ENCODE assay signal across 8 cellular contexts in the genomic region with DNA sequence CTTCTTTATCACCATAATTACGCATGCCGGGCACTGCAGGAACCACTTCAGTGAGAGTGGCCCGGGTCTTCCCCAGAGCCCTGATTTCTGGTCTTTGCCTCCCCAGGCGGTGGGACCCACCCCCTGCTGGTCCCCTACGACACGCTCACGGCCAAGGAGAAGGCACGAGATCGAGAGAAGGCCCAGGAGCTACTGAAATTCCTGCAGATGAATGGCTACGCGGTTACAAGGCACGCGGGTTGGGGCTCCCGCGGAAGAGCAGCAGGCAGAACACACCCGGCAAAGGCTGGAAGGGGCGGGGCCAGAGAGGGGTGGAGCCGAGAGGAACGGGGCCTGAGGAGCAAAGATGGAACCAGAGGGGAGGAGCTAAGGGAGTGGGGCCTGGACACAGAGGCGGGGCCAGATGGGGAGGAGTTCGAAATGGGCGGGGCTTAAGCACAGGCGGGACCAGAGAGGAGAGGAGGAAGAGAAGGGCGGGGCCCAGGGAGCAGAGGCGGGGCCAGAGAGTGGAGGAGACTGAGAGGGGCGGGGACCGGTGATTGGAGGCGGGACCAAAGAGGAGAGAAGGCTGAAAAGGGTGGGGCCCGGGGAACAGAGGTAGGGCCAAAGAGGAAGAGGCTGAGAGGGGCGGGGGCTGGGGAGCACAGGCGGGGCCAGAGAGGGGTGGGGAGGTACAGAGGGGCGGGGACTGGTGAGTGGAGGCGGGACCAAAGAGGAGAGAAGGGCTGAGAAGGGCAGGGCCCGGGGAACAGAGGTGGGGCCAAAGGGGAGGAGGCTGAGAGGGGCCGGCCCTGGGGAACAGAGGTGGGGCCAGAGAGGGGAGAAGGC.
A peak's percentile ranks its signal among the peaks of the same experiment; 100 is the strongest.
DNase-seq lines count a peak whose midpoint lies in the region; ATAC-seq and TF ChIP-seq lines count a peak whose summit lies in the region.

No MANE protein-coding gene starts in this region.

- DNase-seq in NCI-H82 (lab: John Stamatoyannopoulos, UW) (peak; percentile 72), fibroblast of pulmonary artery (ENCODE audit: low read depth) (peak; percentile 71), osteoblast (ENCODE audit: insufficient read length, low spot score, missing footprints) (peak; percentile 93), NCI-H510A treated with DMSO at 0.1 percent for 48 hours (lab: John Stamatoyannopoulos, UW) (no peak)
- peak; percentile 82 for DNase-seq in activated CD8-positive, alpha-beta T cell treated with anti-CD3 and anti-CD28 coated beads, Interleukin-2, amount 10 ng/mL, durations not matched to agents 7 days and 5 days

- H3K4me1 ChIP-seq in DOHH2 (ENCODE audit: control insufficient read depth, low read length), result peaks cover 5% of the 10 kb centered on the region
- no peaks in the 10 kb centered on the region for H3K4me1 ChIP-seq in osteoblast (ENCODE audit: insufficient read depth, low read length)

- POLR2A ChIA-PET in activated CD8-positive, alpha-beta T cell treated with anti-CD3 and anti-CD28 coated beads, Interleukin-2, amount 10 ng/mL, durations not matched to agents 7 days and 5 days (lab: Charles Lee), result no interaction called here

- H4K20me1 ChIP-seq in DOHH2 (ENCODE audit: control insufficient read depth, insufficient read depth, low read depth, low read length), result no peaks in the 10 kb centered on the region
- H4K20me1 ChIP-seq in osteoblast (ENCODE audit: insufficient read depth, low read length), result no peaks in the 10 kb centered on the region

- H3K27me3 Mint-ChIP-seq in activated CD8-positive, alpha-beta T cell treated with anti-CD3 and anti-CD28 coated beads, Interleukin-2, amount 10 ng/mL, durations not matched to agents 7 days and 5 days (ENCODE audit: low read depth), result peaks cover 27% of the 10 kb centered on the region

- no peak overlapping the region for H3K4me3 Mint-ChIP-seq in activated CD8-positive, alpha-beta T cell treated with anti-CD3 and anti-CD28 coated beads, Interleukin-2, amount 10 ng/mL, durations not matched to agents 7 days and 5 days

- H3K79me2 ChIP-seq in DOHH2 (ENCODE audit: control insufficient read depth, low read length) (no peaks in the 10 kb centered on the region), osteoblast (ENCODE audit: insufficient read depth, low read length) (no peaks in the 10 kb centered on the region)

- no peaks in the 10 kb centered on the region for H3K9me2 ChIP-seq in DOHH2 (replicated peaks; ENCODE audit: control insufficient read depth, low read length)

- no peak overlapping the region for H3K27ac Mint-ChIP-seq in activated CD8-positive, alpha-beta T cell treated with anti-CD3 and anti-CD28 coated beads, Interleukin-2, amount 10 ng/mL, durations not matched to agents 7 days and 5 days

- H3K9me3 ChIP-seq in DOHH2 (ENCODE audit: control insufficient read depth, insufficient read depth, low read length), result no peaks in the 10 kb centered on the region; the same call in 1 of the 2 replicates
- no peaks in the 10 kb centered on the region for H3K9me3 ChIP-seq in osteoblast (ENCODE audit: low read depth, low read length)

- H3K4me3 ChIP-seq in DOHH2 (ENCODE audit: low read length) (peak overlapping the region; percentile 13; the same call in 1 of the 2 replicates), fibroblast of pulmonary artery (replicated peaks; ENCODE audit: low read depth, low read length) (no peak overlapping the region), osteoblast (ENCODE audit: insufficient read depth, low read length) (no peak overlapping the region)

- H3K9me3 Mint-ChIP-seq in activated CD8-positive, alpha-beta T cell treated with anti-CD3 and anti-CD28 coated beads, Interleukin-2, amount 10 ng/mL, durations not matched to agents 7 days and 5 days (ENCODE audit: insufficient read depth), result no peaks in the 10 kb centered on the region

- no peaks in the 10 kb centered on the region for H3F3A ChIP-seq in DOHH2 (ENCODE audit: control insufficient read depth, insufficient read depth)

- no peaks in the 10 kb centered on the region for H3K36me3 ChIP-seq in DOHH2 (ENCODE audit: control insufficient read depth, low read length)
- H3K36me3 ChIP-seq in osteoblast (ENCODE audit: insufficient read depth, low read length), result no peaks in the 10 kb centered on the region

- ATAC-seq in HG02571 (IDR thresholded peaks at IDR 0.05; ENCODE audit: unreplicated experiment) (peak; percentile 41), GM21390 (IDR thresholded peaks at IDR 0.05; ENCODE audit: unreplicated experiment) (no peak)
- ATAC-seq in activated CD8-positive, alpha-beta T cell treated with anti-CD3 and anti-CD28 coated beads, Interleukin-2, amount 10 ng/mL, durations not matched to agents 7 days and 5 days, result peak; percentile 77

- TF ChIP-seq CTCF in DOHH2 (IDR thresholded peaks at IDR 0.05; ENCODE audit: low read depth, low read length, poor library complexity, severe bottlenecking) (no peak), fibroblast of pulmonary artery (IDR thresholded peaks at IDR 0.05; ENCODE audit: low read length, missing control alignments) (no peak), osteoblast (IDR thresholded peaks at IDR 0.05; ENCODE audit: extremely low read depth, low read depth, low read length) (no peak)

- H3K4me2 ChIP-seq in DOHH2 (ENCODE audit: low read length) (peak overlapping the region; percentile 22; the same call in 1 of the 2 replicates), osteoblast (ENCODE audit: insufficient read depth, low read length) (no peak overlapping the region)

- H3K27me3 ChIP-seq in DOHH2 (ENCODE audit: control insufficient read depth, low read length), result no peaks in the 10 kb centered on the region
- H3K27me3 ChIP-seq in osteoblast (ENCODE audit: insufficient read depth, low read length), result peaks cover 4% of the 10 kb centered on the region

- H3K27ac ChIP-seq in DOHH2 (ENCODE audit: low read depth, low read length), result no peak overlapping the region
- H3K27ac ChIP-seq in osteoblast (ENCODE audit: low read depth, low read length), result no peak overlapping the region

- peaks cover 3% of the 10 kb centered on the region for H3K4me1 Mint-ChIP-seq in activated CD8-positive, alpha-beta T cell treated with anti-CD3 and anti-CD28 coated beads, Interleukin-2, amount 10 ng/mL, durations not matched to agents 7 days and 5 days (ENCODE audit: low read depth)

- H3K36me3 Mint-ChIP-seq in activated CD8-positive, alpha-beta T cell treated with anti-CD3 and anti-CD28 coated beads, Interleukin-2, amount 10 ng/mL, durations not matched to agents 7 days and 5 days (ENCODE audit: low read depth), result no peaks in the 10 kb centered on the region

- no peak overlapping the region for H2AFZ ChIP-seq in osteoblast (ENCODE audit: low read length)

- CTCF ChIA-PET in activated CD8-positive, alpha-beta T cell treated with anti-CD3 and anti-CD28 coated beads, Interleukin-2, amount 10 ng/mL, durations not matched to agents 7 days and 5 days (lab: Charles Lee), result interaction anchor here (0.7 kb wide), 1 partner anchor 104 kb away, joined by 3 read pairs; a partner anchor contains a TSS
